Comparison of ENCODE assay signal across 11 cellular contexts in the genomic region with DNA sequence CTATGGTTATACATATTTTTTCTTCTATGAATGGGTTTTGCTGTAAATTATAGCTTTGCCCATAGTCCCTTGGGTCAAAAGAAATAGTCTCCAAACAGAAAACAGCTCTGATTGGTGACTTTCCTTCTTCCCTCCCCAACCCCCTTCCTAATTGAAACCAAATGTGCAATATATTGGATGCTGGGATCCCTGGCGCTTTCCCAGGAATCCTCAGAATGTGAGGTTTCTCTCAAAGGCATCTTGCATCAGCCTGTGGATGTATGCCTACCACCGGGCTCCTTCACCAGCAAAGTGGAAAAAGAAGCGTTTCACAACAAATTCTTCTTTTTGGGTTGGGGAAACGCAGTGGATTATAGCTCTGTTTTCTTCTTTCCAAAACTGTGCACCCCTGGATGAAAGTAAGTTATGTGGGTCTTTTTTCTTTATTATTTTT. TPM values are rescaled to one million over a fixed set of nuclear protein-coding genes. Genes with fewer than 3 reads are reported as not detected.
DNase-seq lines count a peak whose midpoint lies in the region; ATAC-seq and TF ChIP-seq lines count a peak whose summit lies in the region.
"Had no signal": no experiment of that assay in that cellular context is flagged by ENCODE, and none has a peak within 500 bp of the region (broad histone marks: within the 10 kb centered on the region; RNA-seq: fewer than 3 reads in every experiment).

A gene (plus strand): TSS at position 231 of the 433 bp plus-strand sequence. CDS start 86,600 bp downstream, outside the sequence.

- H3K27ac ChIP-seq in endodermal cell (ENCODE audit: low read depth, low read length) = peak within 1 kb of the TSS; percentile 12
- H3K27ac ChIP-seq: A549, neutrophil had no signal

- no peaks in the 10 kb centered on the region for H3K27me3 ChIP-seq in endodermal cell (ENCODE audit: control insufficient read depth, insufficient read depth, low read length, poor library complexity, severe bottlenecking)
- H3K27me3 ChIP-seq in mucosa of stomach (ENCODE audit: control insufficient read depth, insufficient read depth, low read length) = no peaks in the 10 kb centered on the region

- POLR2A ChIA-PET in activated naive CD8-positive, alpha-beta T cell treated with anti-CD3 and anti-CD28 coated beads, Interleukin-2, amount 10 ng/mL, durations not matched to agents 7 days and 5 days (lab: Charles Lee) = no interaction called here

- ATAC-seq in activated naive CD8-positive, alpha-beta T cell treated with anti-CD3 and anti-CD28 coated beads, Interleukin-2, amount 10 ng/mL, durations not matched to agents 7 days and 5 days (ENCODE audit: low read depth) = no peak
- no peak for ATAC-seq in activated naive CD8-positive, alpha-beta T cell treated with anti-CD3 and anti-CD28 coated beads, Interleukin-2, amount 50 U/mL, for 24 hours
- no peak for ATAC-seq in HG03097 (IDR thresholded peaks at IDR 0.05; ENCODE audit: low FRiP score, unreplicated experiment)
- no peak for ATAC-seq in HG02798 (IDR thresholded peaks at IDR 0.05; ENCODE audit: poor library complexity, unreplicated experiment)
- no peak for ATAC-seq in HG03469 (IDR thresholded peaks at IDR 0.05; ENCODE audit: unreplicated experiment)
- ATAC-seq: A549 had no signal

- H3K36me3 ChIP-seq in endodermal cell (ENCODE audit: control insufficient read depth, insufficient read depth, low read length) (no peaks in the 10 kb centered on the region), mucosa of stomach (ENCODE audit: control insufficient read depth, insufficient read depth, low read length) (no peaks in the 10 kb centered on the region)
- H3K36me3 ChIP-seq: neutrophil had no signal

- no peaks in the 10 kb centered on the region for H3K4me1 Mint-ChIP-seq in activated naive CD8-positive, alpha-beta T cell treated with anti-CD3 and anti-CD28 coated beads, Interleukin-2, amount 10 ng/mL, durations not matched to agents 7 days and 5 days
- H3K4me1 Mint-ChIP-seq in activated naive CD8-positive, alpha-beta T cell treated with anti-CD3 and anti-CD28 coated beads, Interleukin-2, amount 50 U/mL, for 24 hours = no peaks in the 10 kb centered on the region
- peaks cover 22% of the 10 kb centered on the region for H3K4me1 Mint-ChIP-seq in endodermal cell

- H3K27me3 Mint-ChIP-seq in activated naive CD8-positive, alpha-beta T cell treated with anti-CD3 and anti-CD28 coated beads, Interleukin-2, amount 10 ng/mL, durations not matched to agents 7 days and 5 days = no peaks in the 10 kb centered on the region
- peaks cover 4% of the 10 kb centered on the region for H3K27me3 Mint-ChIP-seq in activated naive CD8-positive, alpha-beta T cell treated with anti-CD3 and anti-CD28 coated beads, Interleukin-2, amount 50 U/mL, for 24 hours
- H3K27me3 Mint-ChIP-seq in endodermal cell (ENCODE audit: insufficient read depth) = no peaks in the 10 kb centered on the region

- H3K27ac Mint-ChIP-seq in activated naive CD8-positive, alpha-beta T cell treated with anti-CD3 and anti-CD28 coated beads, Interleukin-2, amount 10 ng/mL, durations not matched to agents 7 days and 5 days = peak within 1 kb of the TSS; percentile 18
- H3K27ac Mint-ChIP-seq in activated naive CD8-positive, alpha-beta T cell treated with anti-CD3 and anti-CD28 coated beads, Interleukin-2, amount 50 U/mL, for 24 hours = no peak within 1 kb of the TSS
- peak within 1 kb of the TSS; percentile 5 for H3K27ac Mint-ChIP-seq in endodermal cell

- no peak for TF ChIP-seq CTCF in endodermal cell (conservative IDR thresholded peaks at IDR 0.05)

- no peak for DNase-seq in activated naive CD8-positive, alpha-beta T cell treated with anti-CD3 and anti-CD28 coated beads, Interleukin-2, amount 10 ng/mL, durations not matched to agents 7 days and 5 days
- DNase-seq in activated naive CD8-positive, alpha-beta T cell treated with anti-CD3 and anti-CD28 coated beads, Interleukin-2, amount 50 U/mL, for 24 hours = no peak
- DNase-seq in endodermal cell = peak; percentile 50
- DNase-seq in stimulated activated CD4-positive, alpha-beta T cell treated with anti-CD3 and anti-CD28 coated beads, Interleukin-4, amount 100 ng/mL, for 24 hours = no peak
- DNase-seq: activated CD4-positive, alpha-beta T cell treated with anti-CD3 and anti-CD28 coated beads, Interleukin-2, amount 50 U/mL, for 1 hour had no signal

- WGBS in endodermal cell (ENCODE audit: insufficient coverage in 1 of 2, insufficient read length in 1 of 2), 2 experiments = 80 to 90% methylated on average over 3 to 4 of the region's 4 CpGs

- H3K4me3 ChIP-seq in endodermal cell (ENCODE audit: low read length) = no peak within 1 kb of the TSS
- no peak within 1 kb of the TSS for H3K4me3 ChIP-seq in mucosa of stomach (ENCODE audit: low read length)
- H3K4me3 ChIP-seq: A549 had no signal

- H3K9ac ChIP-seq in endodermal cell (ENCODE audit: extremely low read depth, low read length, poor library complexity, severe bottlenecking) = no peak within 1 kb of the TSS
- H3K9ac ChIP-seq in mucosa of stomach (ENCODE audit: low read length) = peak within 1 kb of the TSS; percentile 26

- H3K4me1 ChIP-seq in endodermal cell (ENCODE audit: control insufficient read depth, insufficient read depth, low read length) = peaks cover 5% of the 10 kb centered on the region
- H3K4me1 ChIP-seq in mucosa of stomach (ENCODE audit: control insufficient read depth, insufficient read depth, low read length) = no peaks in the 10 kb centered on the region
- H3K4me1 ChIP-seq: A549 had no signal

- no peaks in the 10 kb centered on the region for H3K9me3 Mint-ChIP-seq in activated naive CD8-positive, alpha-beta T cell treated with anti-CD3 and anti-CD28 coated beads, Interleukin-2, amount 10 ng/mL, durations not matched to agents 7 days and 5 days
- H3K9me3 Mint-ChIP-seq in activated naive CD8-positive, alpha-beta T cell treated with anti-CD3 and anti-CD28 coated beads, Interleukin-2, amount 50 U/mL, for 24 hours = no peaks in the 10 kb centered on the region
- H3K9me3 Mint-ChIP-seq in endodermal cell = no peaks in the 10 kb centered on the region

- H3K36me3 Mint-ChIP-seq in activated naive CD8-positive, alpha-beta T cell treated with anti-CD3 and anti-CD28 coated beads, Interleukin-2, amount 10 ng/mL, durations not matched to agents 7 days and 5 days = no peaks in the 10 kb centered on the region
- no peaks in the 10 kb centered on the region for H3K36me3 Mint-ChIP-seq in activated naive CD8-positive, alpha-beta T cell treated with anti-CD3 and anti-CD28 coated beads, Interleukin-2, amount 50 U/mL, for 24 hours (ENCODE audit: low read depth)
- H3K36me3 Mint-ChIP-seq in endodermal cell (ENCODE audit: low read depth) = no peaks in the 10 kb centered on the region

- H3K9me3 ChIP-seq in endodermal cell (ENCODE audit: control insufficient read depth, low read length) (no peaks in the 10 kb centered on the region), mucosa of stomach (ENCODE audit: control insufficient read depth, low read length) (no peaks in the 10 kb centered on the region)
- H3K9me3 ChIP-seq: A549, neutrophil had no signal

- H3K4me3 Mint-ChIP-seq in activated naive CD8-positive, alpha-beta T cell treated with anti-CD3 and anti-CD28 coated beads, Interleukin-2, amount 10 ng/mL, durations not matched to agents 7 days and 5 days = no peak within 1 kb of the TSS
- H3K4me3 Mint-ChIP-seq in activated naive CD8-positive, alpha-beta T cell treated with anti-CD3 and anti-CD28 coated beads, Interleukin-2, amount 50 U/mL, for 24 hours = no peak within 1 kb of the TSS
- no peak within 1 kb of the TSS for H3K4me3 Mint-ChIP-seq in endodermal cell

RNA-seq across cellular contexts. Expression of the gene that starts here (rescaled TPM):
- total RNA-seq in activated naive CD8-positive, alpha-beta T cell treated with anti-CD3 and anti-CD28 coated beads, Interleukin-2, amount 10 ng/mL, durations not matched to agents 7 days and 5 days = under 1 TPM; 0.14 to 0.34 TPM
- total RNA-seq in endodermal cell = under 1 TPM; 0.26 to 0.55 TPM
- polyA plus RNA-seq in endodermal cell (2013, experiment 1 of 2) = 3.9 TPM
- 4.1 TPM for polyA plus RNA-seq in endodermal cell (2013, experiment 2 of 2)
